Comparison of ENCODE assay signal across 15 cellular contexts in the genomic region with DNA sequence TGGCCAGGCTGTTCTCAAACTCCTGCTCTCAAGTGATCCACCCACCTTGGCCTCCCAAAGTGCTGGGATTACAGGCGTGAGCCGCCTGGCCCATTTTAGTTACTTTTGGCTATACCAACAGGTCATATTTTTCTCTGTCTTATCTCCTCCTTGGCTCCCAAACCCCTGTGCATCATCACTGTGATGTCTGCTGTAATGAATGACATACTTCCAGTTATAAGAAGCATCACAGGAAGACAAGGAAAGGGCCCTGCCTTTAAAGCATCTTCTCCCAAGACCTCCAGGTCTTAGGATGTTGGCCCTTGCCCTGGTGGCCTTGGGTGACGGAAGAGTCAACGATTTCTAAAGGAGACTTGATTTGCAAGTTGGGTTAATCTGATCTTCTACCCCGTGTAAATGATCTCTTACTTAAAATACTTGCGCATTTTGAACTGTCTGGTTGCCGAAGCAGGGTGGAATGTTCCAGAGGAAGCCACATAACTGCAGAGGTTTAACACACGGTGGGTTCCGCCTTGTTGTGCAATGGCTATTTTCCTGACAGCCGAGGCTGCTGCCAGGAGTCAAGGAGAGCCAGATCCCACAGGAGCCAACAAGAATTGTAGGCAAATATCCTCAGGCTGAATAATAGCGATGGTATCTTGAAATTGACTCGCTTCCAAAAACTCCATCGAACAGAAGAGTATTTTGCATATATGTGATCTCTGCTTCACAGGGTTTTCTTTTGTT. TPM values are rescaled to one million over a fixed set of nuclear protein-coding genes. Genes with fewer than 3 reads are reported as not detected.
DNase-seq lines count a peak whose midpoint lies in the region; ATAC-seq and TF ChIP-seq lines count a peak whose summit lies in the region.
"Had no signal": no experiment of that assay in that cellular context is flagged by ENCODE, and none has a peak within 500 bp of the region (broad histone marks: within the 10 kb centered on the region; RNA-seq: fewer than 3 reads in every experiment).

No MANE protein-coding gene starts in this region.

- no peaks in the 10 kb centered on the region for H3K9me3 ChIP-seq in upper lobe of right lung
- no peaks in the 10 kb centered on the region for H3K9me3 ChIP-seq in suprapubic skin

- TF ChIP-seq CTCF in upper lobe of right lung (IDR thresholded peaks at IDR 0.05) (no peak), suprapubic skin (IDR thresholded peaks at IDR 0.05) (no peak)

- DNase-seq in LHCN-M2 (ENCODE audit: low read depth) (peak; percentile 37), astrocyte of the hippocampus (ENCODE audit: low read depth, low spot score) (peak; percentile 88), iris pigment epithelial cell (ENCODE audit: low read depth) (peak; percentile 95), upper lobe of right lung (no peak), cerebellum (ENCODE audit: low spot score) (no peak), suprapubic skin (ENCODE audit: low spot score in 2 of 2) (no peak)
- no peak for DNase-seq in central memory CD4-positive, alpha-beta T cell
- DNase-seq: activated CD4-positive, alpha-beta T cell treated with anti-CD3 and anti-CD28 coated beads, Interleukin-2, amount 50 U/mL, for 1 hour; activated T-cell treated with anti-CD3 and anti-CD28 coated beads, Interleukin-2, amount 50 U/mL, for 4 hours; C1 segment of cervical spinal cord; DMS79 treated with DMSO at 0.1 percent for 48 hours; foreskin fibroblast; Karpas-422; NCI-H187 treated with DMSO at 0.1 percent for 48 hours; stimulated activated naive CD8-positive, alpha-beta T cell treated with anti-CD3 and anti-CD28 coated beads, Interleukin-15, amount 100 ng/mL, for 72 hours had no signal

- H3K36me3 ChIP-seq in upper lobe of right lung (no peaks in the 10 kb centered on the region), suprapubic skin (no peaks in the 10 kb centered on the region)

- ATAC-seq in upper lobe of right lung, result peak; percentile 55
- ATAC-seq: activated T-cell treated with anti-CD3 and anti-CD28 coated beads, Interleukin-2, amount 50 U/mL, for 4 hours; stimulated activated naive CD8-positive, alpha-beta T cell treated with anti-CD3 and anti-CD28 coated beads, Interleukin-15, amount 100 ng/mL, for 72 hours had no signal

- H3K27me3 ChIP-seq in upper lobe of right lung (no peaks in the 10 kb centered on the region), suprapubic skin (no peaks in the 10 kb centered on the region)

- H3K4me3 ChIP-seq in upper lobe of right lung, result no peak overlapping the region
- H3K4me3 ChIP-seq in suprapubic skin, result no peak overlapping the region

- H3K27ac ChIP-seq in upper lobe of right lung (no peak overlapping the region), suprapubic skin (no peak overlapping the region)

- H3K4me1 ChIP-seq in upper lobe of right lung, result no peaks in the 10 kb centered on the region
- peaks cover 13% of the 10 kb centered on the region for H3K4me1 ChIP-seq in suprapubic skin

- 45% methylated on average over 13 of the region's 13 CpGs for WGBS in suprapubic skin

- TF ChIP-seq POLR2A in suprapubic skin (IDR thresholded peaks at IDR 0.05), result no peak

- no peak for TF ChIP-seq EP300 in suprapubic skin (IDR thresholded peaks at IDR 0.05)

- intact Hi-C loops in upper lobe of right lung (cut with DNase I), result no loop called here

RNA-seq across cellular contexts. Expression of a gene that starts 55.7 kb away (rescaled TPM):
- 0.34 and 0.58 TPM in 2 replicates for total RNA-seq in LHCN-M2 (2014; rRNA removed)
- 0.27 TPM for polyA plus RNA-seq in LHCN-M2 (2012)
- total RNA-seq in upper lobe of right lung, result 15.7 TPM
- 105 TPM for total RNA-seq in cerebellum
- total RNA-seq in suprapubic skin, result 10 to 100 TPM in 3 of 4 donors, 1 to 10 TPM in 1; 8.1 to 30.9 (median 15.3) TPM

Comparison
In these comparisons a context has a peak if more than half of its experiments do, and no peak if none do; other contexts are left out.
1. DNase-seq: peak in LHCN-M2 (single experiment), astrocyte of the hippocampus (single experiment) and iris pigment epithelial cell (single experiment); none in upper lobe of right lung (single experiment), central memory CD4-positive, alpha-beta T cell (single experiment), cerebellum (single experiment) and suprapubic skin (0 of 2).